Comparison of ENCODE assay signal across 1 cellular context in the genomic region with DNA sequence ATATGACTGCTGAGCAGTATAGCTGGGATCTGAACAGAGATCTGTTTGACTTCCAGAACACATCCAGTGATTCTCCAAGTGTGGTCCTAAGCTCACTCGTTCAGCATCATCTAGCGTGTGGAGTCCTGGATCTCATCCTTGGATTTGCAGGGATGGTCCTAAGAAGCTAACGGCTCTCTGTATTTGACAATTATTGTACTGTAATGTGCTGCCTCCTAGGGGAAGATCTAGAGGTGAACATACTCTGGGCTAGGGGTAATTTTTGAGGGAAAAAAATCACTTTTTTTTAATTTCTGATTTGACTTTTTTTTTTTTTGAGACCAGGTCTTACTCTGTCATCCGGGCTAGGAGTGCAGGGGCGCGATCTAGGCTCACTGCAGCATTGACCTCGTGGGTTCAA.
TF ChIP-seq lines count a peak whose summit lies in the region.

No MANE protein-coding gene starts in this region.

TF ChIP-seq in endothelial cell of umbilical vein, 7 proteins besides CTCF, POLR2A, EP300 and RAD21 (continued from another document):
- TF ChIP-seq POLR2AphosphoS5 (IDR thresholded peaks at IDR 0.05; ENCODE audit: insufficient read depth, low read depth, low read length) = no peak
- TF ChIP-seq FOS (IDR thresholded peaks at IDR 0.05; ENCODE audit: borderline replicate concordance, insufficient read depth, low read length) = no peak
- no peak for TF ChIP-seq GATA2 (IDR thresholded peaks at IDR 0.05; ENCODE audit: insufficient read depth, insufficient read length, low read depth, low read length)
- TF ChIP-seq, protein P1, sequence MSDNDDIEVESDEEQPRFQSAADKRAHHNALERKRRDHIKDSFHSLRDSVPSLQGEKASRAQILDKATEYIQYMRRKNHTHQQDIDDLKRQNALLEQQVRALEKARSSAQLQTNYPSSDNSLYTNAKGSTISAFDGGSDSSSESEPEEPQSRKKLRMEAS (IDR thresholded peaks at IDR 0.05; ENCODE audit: insufficient read depth, insufficient read length) = no peak
- no peak for TF ChIP-seq JUN (IDR thresholded peaks at IDR 0.05; ENCODE audit: borderline replicate concordance, insufficient read depth, insufficient read length, low read depth)
- no peak for TF ChIP-seq MYC (IDR thresholded peaks at IDR 0.05; ENCODE audit: low read depth, low read length)
